Comparison of ENCODE assay signal across 27 cellular contexts in genomic region chr20:33005908-33006775, GRCh38. TPM values are rescaled to one million over a fixed set of nuclear protein-coding genes. Genes with fewer than 3 reads are reported as not detected.
DNase-seq lines count a peak whose midpoint lies in the region; ATAC-seq, FAIRE-seq and TF ChIP-seq lines count a peak whose summit lies in the region.
"Had no signal": no experiment of that assay in that cellular context is flagged by ENCODE, and none has a peak within 500 bp of the region (broad histone marks: within the 10 kb centered on the region; RNA-seq: fewer than 3 reads in every experiment).

No MANE protein-coding gene starts in this region.

- TF ChIP-seq RAD21 in HepG2 (CRISPR knock-in tag; IDR thresholded peaks at IDR 0.05): 0 out of 2 replicates have a peak, but pooled peaks have one; percentile 7

- no peak; the same call in none of the 2 replicates for TF ChIP-seq CTCF in HepG2 (CRISPR knock-in tag; IDR thresholded peaks at IDR 0.05)
- no peak for TF ChIP-seq CTCF in right lobe of liver (IDR thresholded peaks at IDR 0.05)
- TF ChIP-seq CTCF in RWPE2 (IDR thresholded peaks at IDR 0.05; ENCODE audit: poor library complexity, severe bottlenecking): no peak
- TF ChIP-seq CTCF in osteoblast (IDR thresholded peaks at IDR 0.05; ENCODE audit: extremely low read depth, low read depth, low read length): no peak
- no peak for TF ChIP-seq CTCF in foreskin fibroblast (IDR thresholded peaks at IDR 0.05; ENCODE audit: low read depth, low read length)

- no TSS peak for BruUV-seq in HepG2 (replicated peaks; lab: Mats Ljungman, UMichigan)

- CTCF ChIA-PET in HepG2 (lab: Yijun Ruan, JAX; ENCODE audit: low intra/inter-chr PET ratio, low total read pairs): interaction anchor here (1.3 to 2.3 kb wide), 5 partner anchors 10 to 216 kb away, joined by 3 to 11 read pairs (median 6); no protein-coding TSS in a partner anchor

- H3K9ac ChIP-seq in HepG2 (ENCODE audit: insufficient read depth, low read depth, low read length): peak overlapping the region; percentile 87

- TF ChIP-seq EP300 in HepG2 (IDR thresholded peaks at IDR 0.05; ENCODE audit: low read depth in 2 of 2, low read length in 2 of 2): peak in 1 of 2 experiments; percentile 97; a peak in 2 of 4 replicates
- TF ChIP-seq EP300 in HepG2 (CRISPR knock-in tag; IDR thresholded peaks at IDR 0.05; ENCODE audit: borderline replicate concordance): peak; percentile 96

- H2AFZ ChIP-seq in HepG2 (ENCODE audit: low read length) (no peak overlapping the region), osteoblast (ENCODE audit: low read length) (no peak overlapping the region)
- H2AFZ ChIP-seq: GM23338 had no signal

- peak; percentile 54 for FAIRE-seq in HepG2 (lab: Jason Lieb, UNC)

- H4K20me1 ChIP-seq in HepG2 (ENCODE audit: insufficient read depth, low read length) (no peaks in the 10 kb centered on the region), osteoblast (ENCODE audit: insufficient read depth, low read length) (no peaks in the 10 kb centered on the region)

- 16% methylated on average over 8 of the region's 8 CpGs for WGBS in HepG2 (ENCODE audit: low lambda C conversion rate)
- WGBS in right lobe of liver (ENCODE audit: insufficient coverage, low coverage, low lambda C conversion rate, missing lambda C conversion rate): 100% methylated on average over 1 of the region's 8 CpGs

- H3K27ac ChIP-seq in HepG2 (ENCODE audit: extremely low read length, insufficient read depth, low read length) (peak overlapping the region; percentile 90), right lobe of liver (no peak overlapping the region), RWPE2 (ENCODE audit: poor library complexity, severe bottlenecking) (no peak overlapping the region), osteoblast (ENCODE audit: low read depth, low read length) (no peak overlapping the region)
- H3K27ac ChIP-seq: RWPE1, SK-N-MC had no signal

- H3K36me3 ChIP-seq in HepG2 (replicated peaks in 1 of 2; ENCODE audit: control insufficient read depth in 1 of 2, insufficient read depth in 2 of 2, low read length in 2 of 2) (peaks cover 7 to 13% of the 10 kb centered on the region in 2 experiments), right lobe of liver (no peaks in the 10 kb centered on the region), RWPE2 (ENCODE audit: low read depth) (no peaks in the 10 kb centered on the region), osteoblast (ENCODE audit: insufficient read depth, low read length) (no peaks in the 10 kb centered on the region)

- H3K9me3 ChIP-seq in HepG2 (ENCODE audit: low read length) (no peaks in the 10 kb centered on the region), right lobe of liver (no peaks in the 10 kb centered on the region), RWPE2 (ENCODE audit: severe bottlenecking) (no peaks in the 10 kb centered on the region), osteoblast (ENCODE audit: low read depth, low read length) (no peaks in the 10 kb centered on the region)

- H3K4me1 ChIP-seq in HepG2 (ENCODE audit: insufficient read depth, low read length) (peaks cover 86% of the 10 kb centered on the region), right lobe of liver (peaks cover 0 to 8% (median 0%) of the 10 kb centered on the region in 4 donors), RWPE2 (ENCODE audit: insufficient read depth, poor library complexity, severe bottlenecking) (no peaks in the 10 kb centered on the region), osteoblast (ENCODE audit: insufficient read depth, low read length) (no peaks in the 10 kb centered on the region)

- peak; percentile 38 for ATAC-seq in HepG2
- no peak for ATAC-seq in right lobe of liver
- no peak for ATAC-seq in RWPE2 (ENCODE audit: low read depth)
- ATAC-seq in HG03097 (IDR thresholded peaks at IDR 0.05; ENCODE audit: low FRiP score, unreplicated experiment): no peak
- ATAC-seq: Panc1 had no signal

- H3K27me3 ChIP-seq in HepG2 (ENCODE audit: control insufficient read depth in 1 of 2, insufficient read depth in 2 of 2, low read length in 2 of 2) (peaks cover 0 to 2% of the 10 kb centered on the region in 2 experiments; a peak in 1 of 5 replicates), right lobe of liver (no peaks in the 10 kb centered on the region), RWPE2 (ENCODE audit: insufficient read depth, poor library complexity, severe bottlenecking) (peaks cover 16% of the 10 kb centered on the region), osteoblast (ENCODE audit: insufficient read depth, low read length) (peaks cover 2% of the 10 kb centered on the region)

- DNase-seq in HepG2 (ENCODE audit: low spot score): peak; percentile 95
- no peak for DNase-seq in right lobe of liver
- peak; percentile 77 for DNase-seq in RWPE2 (ENCODE audit: low spot score)
- peak; percentile 32 for DNase-seq in osteoblast (ENCODE audit: insufficient read length, low spot score, missing footprints)
- DNase-seq in NCI-H82 treated with DMSO at 0.1 percent for 48 hours (lab: John Stamatoyannopoulos, UW; ENCODE audit: unreplicated experiment): no peak
- DNase-seq in foreskin fibroblast: no peak
- DNase-seq: CD4-positive, CD25-positive, alpha-beta regulatory T cell; DMS153; DND-41; H9; HFFc6; NCI-H1048; NCI-H1417; NCI-H1694; NCI-H2081 treated with DMSO at 0.1 percent for 48 hours; NCI-H2171; NCI-H524; NCI-H748 treated with DMSO at 0.1 percent for 48 hours; SIG-M5 had no signal

- in situ Hi-C loops in HepG2 (cut with HindIII; ENCODE audit: extremely low pct_ligation_motif_present, low pct_unique_long_range_greater_than_20kb): no loop called here

- TF ChIP-seq POLR2A in HepG2 (IDR thresholded peaks at IDR 0.05; ENCODE audit: insufficient read depth in 1 of 2, low read depth in 2 of 2, low read length in 2 of 2): peak; percentile 54 to 77
- no peak for TF ChIP-seq POLR2A in right lobe of liver (IDR thresholded peaks at IDR 0.05)

- H3K79me2 ChIP-seq in HepG2 (ENCODE audit: insufficient read depth, low read length) (peaks cover 37% of the 10 kb centered on the region), osteoblast (ENCODE audit: insufficient read depth, low read length) (no peaks in the 10 kb centered on the region)

- POLR2A ChIA-PET in HepG2 (lab: Yijun Ruan, JAX): interaction anchor here (0.9 to 2.8 kb wide), 4 partner anchors 10 to 37 kb away, joined by 3 to 16 read pairs (median 8); no protein-coding TSS in a partner anchor

- peak overlapping the region; percentile 91 for H3K4me2 ChIP-seq in HepG2 (ENCODE audit: low read depth, low read length)
- no peak overlapping the region for H3K4me2 ChIP-seq in osteoblast (ENCODE audit: insufficient read depth, low read length)
- H3K4me2 ChIP-seq: GM23338 had no signal

- intact Hi-C loops in HepG2 (cut with micrococcal nuclease; ENCODE audit: unreplicated experiment) (loop anchor here (1.0 to 10.0 kb wide), 3 partner anchors 36 to 211 kb away; no protein-coding TSS in a partner anchor), right lobe of liver (cut with DNase I) (no loop called here)

- peak overlapping the region in 1 of 3 experiments; percentile 79; a peak in 2 of 6 replicates for H3K4me3 ChIP-seq in HepG2 (replicated peaks in 1 of 3; ENCODE audit: insufficient read depth in 1 of 3, low read depth in 2 of 3, low read length in 3 of 3)
- no peak overlapping the region for H3K4me3 ChIP-seq in right lobe of liver
- no peak overlapping the region for H3K4me3 ChIP-seq in RWPE2 (ENCODE audit: severe bottlenecking)
- no peak overlapping the region for H3K4me3 ChIP-seq in osteoblast (ENCODE audit: insufficient read depth, low read length)
- H3K4me3 ChIP-seq in foreskin fibroblast (ENCODE audit: low read depth in 1 of 2, low read length in 2 of 2): no peak overlapping the region
- H3K4me3 ChIP-seq: GM23338, SK-N-MC had no signal

RNA-seq across cellular contexts. Expression of gene BPIFB2, which starts 1.4 kb away (rescaled TPM):
- total RNA-seq in HepG2 (2016; rRNA removed; fragmentation: Illumina TruSeq; extraction: Trizol): 27.4 and 54.5 TPM in 2 replicates
- 7.1 and 9.6 TPM in 2 replicates for total RNA-seq in HepG2 (2016; cell fraction: cytosol; rRNA removed; fragmentation: Illumina TruSeq; extraction: Trizol; ENCODE audit: low read depth)
- 23.9 and 58.5 TPM in 2 replicates for total RNA-seq in HepG2 (2016; cell fraction: insoluble cytoplasmic fraction; rRNA removed; fragmentation: Illumina TruSeq; extraction: Trizol)
- total RNA-seq in HepG2 (2016; cell fraction: membrane; rRNA removed; fragmentation: Illumina TruSeq; extraction: Trizol): 14.4 and 19.0 TPM in 2 replicates
- total RNA-seq in HepG2 (2016; cell fraction: nucleus; rRNA removed; fragmentation: Illumina TruSeq; extraction: Trizol): 67.6 and 73.6 TPM in 2 replicates
- 902 and 1,439 TPM in 2 replicates for polyA plus RNA-seq in HepG2 (2011; rRNA removed)
- 445 and 477 TPM in 2 replicates for polyA plus RNA-seq in HepG2 (2011; cell fraction: cytosol; rRNA removed)
- 3,378 and 3,757 TPM in 2 replicates for polyA plus RNA-seq in HepG2 (2011; cell fraction: nucleus; rRNA removed)
- polyA plus RNA-seq in HepG2 (2012): 748 and 877 TPM in 2 replicates
- polyA plus RNA-seq in HepG2 (2016; cell fraction: cytosol; fragmentation: Illumina TruSeq; extraction: Trizol; ENCODE audit: low read depth): 16.7 and 20.1 TPM in 2 replicates
- polyA plus RNA-seq in HepG2 (2016; cell fraction: insoluble cytoplasmic fraction; fragmentation: Illumina TruSeq; extraction: Trizol; ENCODE audit: low read depth): 40.9 and 50.4 TPM in 2 replicates
- polyA plus RNA-seq in HepG2 (2016; cell fraction: membrane; fragmentation: Illumina TruSeq; extraction: Trizol; ENCODE audit: low read depth): 25.2 and 26.1 TPM in 2 replicates
- 205 and 206 TPM in 2 replicates for polyA plus RNA-seq in HepG2 (2016; cell fraction: nucleus; fragmentation: Illumina TruSeq; extraction: Trizol; ENCODE audit: insufficient read depth, low read depth)
- polyA minus RNA-seq in HepG2 (2011; rRNA and poly(A)+ RNA removed; ENCODE audit: low replicate concordance): 0.19 and 1,018 TPM in 2 replicates
- 235 and 377 TPM in 2 replicates for polyA minus RNA-seq in HepG2 (2011; cell fraction: cytosol; rRNA and poly(A)+ RNA removed)
- 642 and 673 TPM in 2 replicates for polyA minus RNA-seq in HepG2 (2011; cell fraction: nucleus; rRNA and poly(A)+ RNA removed)
- under 1 TPM in 1 of 6 experiments, not detected in 5; 0.12 TPM for total RNA-seq in right lobe of liver
- not detected in 2 replicates for total RNA-seq in osteoblast
- total RNA-seq: A172; CD4-positive, CD25-positive, alpha-beta regulatory T cell; GM23338; H9; HFFc6; OCI-LY7 had no signal
- polyA plus RNA-seq: BJ; CD4-positive, CD25-positive, alpha-beta regulatory T cell; GM23338 had no signal

RNA-seq across cellular contexts. Expression of gene SUN5, which starts 1.9 kb away (rescaled TPM):
- total RNA-seq in HepG2 (2016; rRNA removed; fragmentation: Illumina TruSeq; extraction: Trizol): not detected in 2 replicates
- total RNA-seq in HepG2 (2016; cell fraction: cytosol; rRNA removed; fragmentation: Illumina TruSeq; extraction: Trizol; ENCODE audit: low read depth): not detected in 2 replicates
- total RNA-seq in HepG2 (2016; cell fraction: insoluble cytoplasmic fraction; rRNA removed; fragmentation: Illumina TruSeq; extraction: Trizol): not detected in 2 replicates
- total RNA-seq in HepG2 (2016; cell fraction: membrane; rRNA removed; fragmentation: Illumina TruSeq; extraction: Trizol): not detected in 2 replicates
- not detected in 2 replicates for total RNA-seq in HepG2 (2016; cell fraction: nucleus; rRNA removed; fragmentation: Illumina TruSeq; extraction: Trizol)
- polyA plus RNA-seq in HepG2 (2011; rRNA removed): not detected in 2 replicates
- polyA plus RNA-seq in HepG2 (2011; cell fraction: cytosol; rRNA removed): not detected in 2 replicates
- not detected in 2 replicates for polyA plus RNA-seq in HepG2 (2011; cell fraction: nucleus; rRNA removed)
- polyA plus RNA-seq in HepG2 (2012): not detected in 2 replicates
- polyA plus RNA-seq in HepG2 (2016; cell fraction: cytosol; fragmentation: Illumina TruSeq; extraction: Trizol; ENCODE audit: low read depth): not detected in 2 replicates
- not detected in 2 replicates for polyA plus RNA-seq in HepG2 (2016; cell fraction: insoluble cytoplasmic fraction; fragmentation: Illumina TruSeq; extraction: Trizol; ENCODE audit: low read depth)
- not detected in 2 replicates for polyA plus RNA-seq in HepG2 (2016; cell fraction: membrane; fragmentation: Illumina TruSeq; extraction: Trizol; ENCODE audit: low read depth)
- not detected in 2 replicates for polyA plus RNA-seq in HepG2 (2016; cell fraction: nucleus; fragmentation: Illumina TruSeq; extraction: Trizol; ENCODE audit: insufficient read depth, low read depth)
- polyA minus RNA-seq in HepG2 (2011; rRNA and poly(A)+ RNA removed; ENCODE audit: low replicate concordance): not detected in 2 replicates
- polyA minus RNA-seq in HepG2 (2011; cell fraction: cytosol; rRNA and poly(A)+ RNA removed): not detected in 2 replicates
- not detected in 2 replicates for polyA minus RNA-seq in HepG2 (2011; cell fraction: nucleus; rRNA and poly(A)+ RNA removed)
- not detected for total RNA-seq in right lobe of liver
- total RNA-seq in osteoblast: not detected in 2 replicates
- total RNA-seq: A172; CD4-positive, CD25-positive, alpha-beta regulatory T cell; GM23338; H9; HFFc6; OCI-LY7 had no signal
- polyA plus RNA-seq: BJ; CD4-positive, CD25-positive, alpha-beta regulatory T cell; GM23338 had no signal

RNA-seq across cellular contexts. Expression of gene BPIFB6, which starts 25.3 kb away (rescaled TPM):
- total RNA-seq in HepG2 (2016; rRNA removed; fragmentation: Illumina TruSeq; extraction: Trizol) (0.13 TPM in 1 of 2 replicates, not detected in the other), right lobe of liver (not detected), osteoblast (not detected in 2 replicates)
- not detected in 2 replicates for total RNA-seq in HepG2 (2016; cell fraction: cytosol; rRNA removed; fragmentation: Illumina TruSeq; extraction: Trizol; ENCODE audit: low read depth)
- not detected in 2 replicates for total RNA-seq in HepG2 (2016; cell fraction: insoluble cytoplasmic fraction; rRNA removed; fragmentation: Illumina TruSeq; extraction: Trizol)
- not detected in 2 replicates for total RNA-seq in HepG2 (2016; cell fraction: membrane; rRNA removed; fragmentation: Illumina TruSeq; extraction: Trizol)
- 0.28 TPM in 1 of 2 replicates, not detected in the other for total RNA-seq in HepG2 (2016; cell fraction: nucleus; rRNA removed; fragmentation: Illumina TruSeq; extraction: Trizol)
- 1.7 and 3.1 TPM in 2 replicates for polyA plus RNA-seq in HepG2 (2011; rRNA removed)
- polyA plus RNA-seq in HepG2 (2011; cell fraction: cytosol; rRNA removed): 0.36 and 0.92 TPM in 2 replicates
- polyA plus RNA-seq in HepG2 (2011; cell fraction: nucleus; rRNA removed): 16.0 and 30.7 TPM in 2 replicates
- 1.9 and 4.7 TPM in 2 replicates for polyA plus RNA-seq in HepG2 (2012)
- not detected in 2 replicates for polyA plus RNA-seq in HepG2 (2016; cell fraction: cytosol; fragmentation: Illumina TruSeq; extraction: Trizol; ENCODE audit: low read depth)
- not detected in 2 replicates for polyA plus RNA-seq in HepG2 (2016; cell fraction: insoluble cytoplasmic fraction; fragmentation: Illumina TruSeq; extraction: Trizol; ENCODE audit: low read depth)
- not detected in 2 replicates for polyA plus RNA-seq in HepG2 (2016; cell fraction: membrane; fragmentation: Illumina TruSeq; extraction: Trizol; ENCODE audit: low read depth)
- polyA plus RNA-seq in HepG2 (2016; cell fraction: nucleus; fragmentation: Illumina TruSeq; extraction: Trizol; ENCODE audit: insufficient read depth, low read depth): 0.32 TPM in 1 of 2 replicates, not detected in the other
- 2.3 TPM in 1 of 2 replicates, not detected in the other for polyA minus RNA-seq in HepG2 (2011; rRNA and poly(A)+ RNA removed; ENCODE audit: low replicate concordance)
- not detected in 2 replicates for polyA minus RNA-seq in HepG2 (2011; cell fraction: cytosol; rRNA and poly(A)+ RNA removed)
- 2.2 and 2.5 TPM in 2 replicates for polyA minus RNA-seq in HepG2 (2011; cell fraction: nucleus; rRNA and poly(A)+ RNA removed)
- total RNA-seq: A172; CD4-positive, CD25-positive, alpha-beta regulatory T cell; GM23338; H9; HFFc6; OCI-LY7 had no signal
- polyA plus RNA-seq: BJ; CD4-positive, CD25-positive, alpha-beta regulatory T cell; GM23338 had no signal

RNA-seq across cellular contexts. Expression of gene BPIFB3, which starts 47.6 kb away (rescaled TPM):
- not detected in 2 replicates for total RNA-seq in HepG2 (2016; rRNA removed; fragmentation: Illumina TruSeq; extraction: Trizol)
- total RNA-seq in HepG2 (2016; cell fraction: cytosol; rRNA removed; fragmentation: Illumina TruSeq; extraction: Trizol; ENCODE audit: low read depth): not detected in 2 replicates
- not detected in 2 replicates for total RNA-seq in HepG2 (2016; cell fraction: insoluble cytoplasmic fraction; rRNA removed; fragmentation: Illumina TruSeq; extraction: Trizol)
- total RNA-seq in HepG2 (2016; cell fraction: membrane; rRNA removed; fragmentation: Illumina TruSeq; extraction: Trizol): not detected in 2 replicates
- not detected in 2 replicates for total RNA-seq in HepG2 (2016; cell fraction: nucleus; rRNA removed; fragmentation: Illumina TruSeq; extraction: Trizol)
- polyA plus RNA-seq in HepG2 (2011; rRNA removed): 0.09 TPM in 1 of 2 replicates, not detected in the other
- polyA plus RNA-seq in HepG2 (2011; cell fraction: cytosol; rRNA removed): not detected in 2 replicates
- polyA plus RNA-seq in HepG2 (2011; cell fraction: nucleus; rRNA removed): 0.21 TPM in 1 of 2 replicates, not detected in the other
- not detected in 2 replicates for polyA plus RNA-seq in HepG2 (2012)
- not detected in 2 replicates for polyA plus RNA-seq in HepG2 (2016; cell fraction: cytosol; fragmentation: Illumina TruSeq; extraction: Trizol; ENCODE audit: low read depth)
- not detected in 2 replicates for polyA plus RNA-seq in HepG2 (2016; cell fraction: insoluble cytoplasmic fraction; fragmentation: Illumina TruSeq; extraction: Trizol; ENCODE audit: low read depth)
- not detected in 2 replicates for polyA plus RNA-seq in HepG2 (2016; cell fraction: membrane; fragmentation: Illumina TruSeq; extraction: Trizol; ENCODE audit: low read depth)
- polyA plus RNA-seq in HepG2 (2016; cell fraction: nucleus; fragmentation: Illumina TruSeq; extraction: Trizol; ENCODE audit: insufficient read depth, low read depth): not detected in 2 replicates
- not detected in 2 replicates for polyA minus RNA-seq in HepG2 (2011; rRNA and poly(A)+ RNA removed; ENCODE audit: low replicate concordance)
- not detected in 2 replicates for polyA minus RNA-seq in HepG2 (2011; cell fraction: cytosol; rRNA and poly(A)+ RNA removed)
- polyA minus RNA-seq in HepG2 (2011; cell fraction: nucleus; rRNA and poly(A)+ RNA removed): not detected in 2 replicates
- not detected for total RNA-seq in right lobe of liver
- total RNA-seq in osteoblast: not detected in 2 replicates
- total RNA-seq: A172; CD4-positive, CD25-positive, alpha-beta regulatory T cell; GM23338; H9; HFFc6; OCI-LY7 had no signal
- polyA plus RNA-seq: BJ; CD4-positive, CD25-positive, alpha-beta regulatory T cell; GM23338 had no signal

Comparison
In these comparisons a context has a peak if more than half of its experiments do, and no peak if none do; other contexts are left out.
1. DNase-seq: peak in HepG2 (single experiment), RWPE2 (single experiment) and osteoblast (single experiment); none in right lobe of liver (0 of 3), NCI-H82 treated with DMSO at 0.1 percent for 48 hours (single experiment) and foreskin fibroblast (0 of 2).